In genomic region chr14:67492538-67492937, GRCh38 we compare ENCODE assay signal across 1 cellular context.
TF ChIP-seq lines count a peak whose summit lies in the region.

No MANE protein-coding gene starts in this region.

TF ChIP-seq in GM12891, 5 proteins besides CTCF, POLR2A, EP300 and RAD21:
- no peak for TF ChIP-seq PAX5 (IDR thresholded peaks at IDR 0.05; ENCODE audit: insufficient read depth, low read length, severe bottlenecking)
- TF ChIP-seq TAF1 (IDR thresholded peaks at IDR 0.05; ENCODE audit: low read depth, low read length), result no peak
- TF ChIP-seq POLR2AphosphoS5 (IDR thresholded peaks at IDR 0.05; ENCODE audit: low read depth, low read length), result no peak
- TF ChIP-seq POU2F2 (IDR thresholded peaks at IDR 0.05; ENCODE audit: low read depth, low read length), result no peak
- TF ChIP-seq SPI1 (IDR thresholded peaks at IDR 0.05; ENCODE audit: low read depth, low read length), result no peak
